24 cellular contexts compared by ENCODE assay signal in the genomic region with DNA sequence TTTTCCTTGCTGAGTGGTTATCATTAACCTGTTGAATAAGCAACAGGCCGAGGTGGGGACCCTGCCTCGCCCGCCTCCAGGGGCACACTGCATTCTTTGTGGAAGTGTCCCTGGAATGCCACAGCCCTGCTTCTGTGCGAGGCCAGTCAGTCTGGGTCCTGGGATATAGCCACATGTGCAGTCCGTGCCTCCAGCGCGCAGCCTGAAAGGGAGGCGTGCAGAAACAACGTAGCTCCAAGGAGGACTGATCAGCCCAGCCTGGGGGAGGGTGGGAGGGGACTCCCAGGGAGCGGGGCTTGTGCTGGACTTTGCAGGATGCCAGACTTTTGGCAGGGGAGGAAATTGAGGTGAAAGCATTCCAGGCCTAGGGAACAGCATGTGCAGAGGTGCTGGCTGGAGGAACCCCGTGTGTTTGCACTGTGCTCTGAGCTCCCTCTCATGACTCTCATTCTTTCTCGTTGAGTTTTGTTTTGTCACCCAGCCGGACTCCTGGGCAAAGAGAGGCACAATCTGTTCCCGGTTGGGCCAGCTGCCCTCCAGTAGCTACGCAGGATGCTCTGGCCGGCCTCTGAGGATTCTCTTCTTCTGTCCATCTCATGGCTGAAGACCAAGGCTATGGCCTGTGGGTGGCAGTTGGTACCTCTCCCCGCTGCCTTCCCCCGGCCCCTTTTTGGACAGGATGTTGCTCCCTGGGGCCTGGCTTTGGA. TPM values are rescaled to one million over a fixed set of nuclear protein-coding genes. Genes with fewer than 3 reads are reported as not detected.
DNase-seq lines count a peak whose midpoint lies in the region; ATAC-seq and TF ChIP-seq lines count a peak whose summit lies in the region.
"Had no signal": no experiment of that assay in that cellular context is flagged by ENCODE, and none has a peak within 500 bp of the region (broad histone marks: within the 10 kb centered on the region; RNA-seq: fewer than 3 reads in every experiment).

No MANE protein-coding gene starts in this region.

- peak; percentile 36 for ATAC-seq in Panc1
- peak; percentile 80 for ATAC-seq in left lung
- ATAC-seq: activated CD8-positive, alpha-beta T cell treated with anti-CD3 and anti-CD28 coated beads, Interleukin-2, amount 10 ng/mL, durations not matched to agents 7 days and 5 days; esophagus mucosa; left lobe of liver; SK-N-SH treated with all-trans-retinoic acid at 6 μM for 48 hours had no signal

- H3K36me3 ChIP-seq in BLaER1 (no peaks in the 10 kb centered on the region), Panc1 (ENCODE audit: control insufficient read depth, insufficient read depth, low read length) (no peaks in the 10 kb centered on the region), left lung (no peaks in the 10 kb centered on the region), skeletal muscle satellite cell (ENCODE audit: insufficient read depth, low read length) (peaks cover 13% of the 10 kb centered on the region)
- H3K36me3 ChIP-seq: neutrophil had no signal

- H3K4me1 ChIP-seq in BLaER1 = peaks cover 95% of the 10 kb centered on the region
- H3K4me1 ChIP-seq in Panc1 (ENCODE audit: control insufficient read depth, insufficient read depth, low read length) = peaks cover 93% of the 10 kb centered on the region
- H3K4me1 ChIP-seq in left lung = peaks cover 14 to 76% of the 10 kb centered on the region in 2 donors
- peaks cover 52% of the 10 kb centered on the region for H3K4me1 ChIP-seq in skeletal muscle satellite cell (ENCODE audit: control insufficient read depth, insufficient read depth, low read length)

- CTCF ChIA-PET in Panc1 (lab: Charles Lee) = interaction anchor here (0.6 to 1.2 kb wide), 3 partner anchors 14 to 194 kb away, joined by 3 to 4 read pairs (median 3); no protein-coding TSS in a partner anchor

- POLR2A ChIA-PET in Panc1 (lab: Charles Lee) = interaction anchor here (0.6 kb wide), 1 partner anchor 1124 kb away, joined by 9 read pairs; no protein-coding TSS in a partner anchor

- H3K4me3 ChIP-seq in BLaER1 (no peak overlapping the region), Panc1 (ENCODE audit: low read depth in 2 of 2, low read length in 2 of 2) (0 out of 4 replicates have a peak overlapping the region, but pooled peaks of 1 of the 2 experiments have one; percentile 4), left lung (no peak overlapping the region), skeletal muscle satellite cell (ENCODE audit: low read length) (peak overlapping the region; percentile 33)

- DNase-seq in Panc1 (ENCODE audit: low read depth, low spot score) (no peak), left lung (peak in 1 of 2 donors; percentile 38), MV-4-11 (lab: John Stamatoyannopoulos, UW) (no peak), ecto neural progenitor cell (ENCODE audit: low spot score) (no peak), iPS-NIHi11 (ENCODE audit: low spot score) (no peak), NCI-H774 (lab: John Stamatoyannopoulos, UW) (no peak)
- DNase-seq: activated CD4-positive, CD25-positive, alpha-beta regulatory T cell; activated CD8-positive, alpha-beta T cell treated with anti-CD3 and anti-CD28 coated beads, Interleukin-2, amount 10 ng/mL, durations not matched to agents 7 days and 5 days; activated naive CD4-positive, alpha-beta T cell treated with anti-CD3 and anti-CD28 coated beads for 36 hours; activated T-cell treated with anti-CD3 and anti-CD28 coated beads, Interleukin-2, amount 50 U/mL, for 24 hours; CD8-positive, alpha-beta memory T cell; DMS79; effector memory CD4-positive, alpha-beta T cell; NCI-H1092; NCI-H2081; NCI-H510A treated with DMSO at 0.1 percent for 48 hours; retina; T1000 had no signal

- H3K27me3 ChIP-seq in BLaER1 (no peaks in the 10 kb centered on the region), Panc1 (ENCODE audit: control insufficient read depth, insufficient read depth, low read length) (no peaks in the 10 kb centered on the region), left lung (no peaks in the 10 kb centered on the region), skeletal muscle satellite cell (ENCODE audit: control insufficient read depth, insufficient read depth, low read length) (no peaks in the 10 kb centered on the region)
- H3K27me3 ChIP-seq: neutrophil had no signal

- TF ChIP-seq CTCF in Panc1 (IDR thresholded peaks at IDR 0.05) = no peak
- TF ChIP-seq CTCF in left lung (IDR thresholded peaks at IDR 0.05) = no peak

- BruUV-seq in Panc1 (replicated peaks; lab: Mats Ljungman, UMichigan) = no TSS peak

- intact Hi-C loops in Panc1 (cut with micrococcal nuclease; ENCODE audit: unreplicated experiment) (loop anchor here (5.0 kb wide), 1 partner anchor 65 kb away; no protein-coding TSS in a partner anchor), left lung (cut with DNase I) (no loop called here)

- H3K9ac ChIP-seq in BLaER1 = no peak overlapping the region
- peak overlapping the region; percentile 14 for H3K9ac ChIP-seq in skeletal muscle satellite cell (ENCODE audit: low read depth, low read length)

- H3K4me2 ChIP-seq in BLaER1 = peak overlapping the region; percentile 87
- H3K4me2 ChIP-seq in skeletal muscle satellite cell (ENCODE audit: low read length) = peak overlapping the region; percentile 61

- peaks cover 93% of the 10 kb centered on the region for H4K20me1 ChIP-seq in BLaER1

- H3K9me3 ChIP-seq in BLaER1 = no peaks in the 10 kb centered on the region
- H3K9me3 ChIP-seq in Panc1 (ENCODE audit: control insufficient read depth, insufficient read depth, low read depth, low read length) = no peaks in the 10 kb centered on the region
- no peaks in the 10 kb centered on the region for H3K9me3 ChIP-seq in left lung
- H3K9me3 ChIP-seq in skeletal muscle satellite cell (replicated peaks; ENCODE audit: low read length) = no peaks in the 10 kb centered on the region
- H3K9me3 ChIP-seq: neutrophil had no signal

- H3K27ac ChIP-seq in BLaER1 (peak overlapping the region; percentile 30; the same call in 1 of the 2 replicates), Panc1 (ENCODE audit: low read length) (peak overlapping the region; percentile 87), left lung (peak overlapping the region in 1 of 2 donors; percentile 34)

- in situ Hi-C loops in Panc1 (cut with HindIII; ENCODE audit: low pct_unique_long_range_greater_than_20kb, low sequenced_read_pairs) = no loop called here

RNA-seq across cellular contexts. Expression of gene HPCAL1, which starts 39.7 kb away (rescaled TPM):
- 234 TPM for total RNA-seq in Panc1 (2021; ENCODE audit: unreplicated experiment)
- polyA plus RNA-seq in Panc1 (2012; ENCODE audit: insufficient read length) = 556 TPM
- total RNA-seq in left lung = 100 to 1,000 TPM; 107 to 108 TPM
- total RNA-seq in skeletal muscle satellite cell (2012; rRNA removed) = 24.2 and 28.4 TPM in 2 replicates
